In the genomic region with DNA sequence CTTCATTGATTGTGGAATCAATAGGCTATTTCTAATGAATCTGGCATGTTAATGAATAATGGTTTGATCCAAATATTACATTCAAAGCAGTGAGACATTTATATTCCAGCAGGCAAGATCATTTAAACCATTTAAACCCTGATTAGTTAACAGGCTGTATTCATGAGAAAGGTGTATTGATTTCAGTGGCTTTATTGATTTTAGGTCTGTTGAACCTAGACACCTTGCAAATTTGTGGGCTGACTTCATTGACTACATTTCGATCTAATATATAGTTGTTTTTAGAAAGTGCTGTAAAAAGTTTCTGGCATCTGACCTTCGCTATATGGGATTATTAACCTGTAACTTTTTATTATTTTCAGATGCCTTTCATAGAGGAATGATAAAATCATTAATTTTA, we compare ENCODE assay signal across 7 cellular contexts.
"Had no signal": no experiment of that assay in that cellular context is flagged by ENCODE, and none has a peak within 500 bp of the region (broad histone marks: within the 10 kb centered on the region; RNA-seq: fewer than 3 reads in every experiment).

No MANE protein-coding gene starts in this region.

- H3K9me3 Mint-ChIP-seq: IgD-negative memory B cell had no signal

- H3K27ac Mint-ChIP-seq: IgD-negative memory B cell had no signal

- H3K4me3 ChIP-seq: K562 had no signal

- H3K4me3 Mint-ChIP-seq: IgD-negative memory B cell had no signal

- H3K27me3 Mint-ChIP-seq: IgD-negative memory B cell had no signal

- ATAC-seq: K562 had no signal

- DNase-seq: IMR-90, KBM-7, KG1 had no signal

- FAIRE-seq: HTR-8/SVneo, K562 had no signal

- H3K36me3 Mint-ChIP-seq: IgD-negative memory B cell had no signal

- H3K27ac ChIP-seq: HL-60 had no signal
